Comparison of ENCODE assay signal across 1 cellular context in the genomic region with DNA sequence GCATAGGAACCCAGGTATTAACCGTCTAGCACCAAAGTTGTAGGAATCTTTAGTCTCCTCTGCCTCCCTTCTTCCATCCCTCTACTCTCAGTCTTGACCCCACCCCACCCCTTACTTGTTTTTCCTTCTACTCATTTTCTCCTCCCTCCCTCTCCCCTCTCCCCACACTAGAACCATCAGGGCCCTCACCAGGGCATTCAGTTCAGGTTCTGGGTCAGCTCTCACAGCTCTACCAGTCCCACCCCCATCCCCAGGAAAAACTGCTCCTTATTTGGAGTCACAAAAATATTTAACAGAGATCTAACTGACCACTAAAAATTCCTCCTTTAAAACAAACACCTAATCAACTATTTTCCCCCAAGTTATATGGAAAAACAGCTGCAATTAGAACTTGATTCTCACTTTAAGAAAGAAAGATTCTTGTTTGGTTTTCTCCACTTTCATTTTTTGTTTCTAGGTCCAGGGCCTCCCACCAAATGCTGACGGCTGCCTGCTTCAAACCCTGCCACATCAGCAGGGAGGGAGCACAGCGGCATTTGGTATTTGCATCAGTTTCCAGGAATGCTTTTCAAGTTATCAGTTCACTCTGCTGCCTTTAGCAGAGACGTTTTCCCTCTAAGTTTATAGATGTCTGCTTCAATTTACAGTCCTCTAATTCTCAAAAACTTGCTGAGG.
TF ChIP-seq lines count a peak whose summit lies in the region.

No MANE protein-coding gene starts in this region.

TF ChIP-seq in SK-N-SH, 30 proteins besides CTCF, POLR2A, EP300 and RAD21 (continued from another document):
- no peak; the same call in 1 of the 2 replicates for TF ChIP-seq RXRA (IDR thresholded peaks at IDR 0.05; ENCODE audit: borderline replicate concordance, low read depth)
- TF ChIP-seq, protein P1, sequence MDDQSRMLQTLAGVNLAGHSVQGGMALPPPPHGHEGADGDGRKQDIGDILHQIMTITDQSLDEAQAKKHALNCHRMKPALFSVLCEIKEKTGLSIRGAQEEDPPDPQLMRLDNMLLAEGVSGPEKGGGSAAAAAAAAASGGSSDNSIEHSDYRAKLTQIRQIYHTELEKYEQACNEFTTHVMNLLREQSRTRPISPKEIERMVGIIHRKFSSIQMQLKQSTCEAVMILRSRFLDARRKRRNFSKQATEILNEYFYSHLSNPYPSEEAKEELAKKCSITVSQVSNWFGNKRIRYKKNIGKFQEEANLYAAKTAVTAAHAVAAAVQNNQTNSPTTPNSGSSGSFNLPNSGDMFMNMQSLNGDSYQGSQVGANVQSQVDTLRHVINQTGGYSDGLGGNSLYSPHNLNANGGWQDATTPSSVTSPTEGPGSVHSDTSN (IDR thresholded peaks at IDR 0.05) = peak; percentile 55; the same call in 1 of the 2 replicates
- peak; percentile 8; the same call in 1 of the 2 replicates for TF ChIP-seq SMC3 (IDR thresholded peaks at IDR 0.05; ENCODE audit: low read depth, low read length)
- no peak for TF ChIP-seq IRF3 (IDR thresholded peaks at IDR 0.05; ENCODE audit: low read depth, low read length)
- no peak; the same call in 1 of the 2 replicates for TF ChIP-seq TAF1 (IDR thresholded peaks at IDR 0.05; ENCODE audit: borderline replicate concordance, low read depth, low read length)
- TF ChIP-seq GATA2 (CRISPR knock-in tag; IDR thresholded peaks at IDR 0.05) = no peak
- peak; percentile 4; the same call in 1 of the 2 replicates for TF ChIP-seq FOSL2 (IDR thresholded peaks at IDR 0.05; ENCODE audit: borderline replicate concordance, low read depth)
- TF ChIP-seq TEAD4 (IDR thresholded peaks at IDR 0.05; ENCODE audit: borderline replicate concordance, insufficient read depth) = peak; percentile 69; the same call in 1 of the 2 replicates
- TF ChIP-seq, protein P2, sequence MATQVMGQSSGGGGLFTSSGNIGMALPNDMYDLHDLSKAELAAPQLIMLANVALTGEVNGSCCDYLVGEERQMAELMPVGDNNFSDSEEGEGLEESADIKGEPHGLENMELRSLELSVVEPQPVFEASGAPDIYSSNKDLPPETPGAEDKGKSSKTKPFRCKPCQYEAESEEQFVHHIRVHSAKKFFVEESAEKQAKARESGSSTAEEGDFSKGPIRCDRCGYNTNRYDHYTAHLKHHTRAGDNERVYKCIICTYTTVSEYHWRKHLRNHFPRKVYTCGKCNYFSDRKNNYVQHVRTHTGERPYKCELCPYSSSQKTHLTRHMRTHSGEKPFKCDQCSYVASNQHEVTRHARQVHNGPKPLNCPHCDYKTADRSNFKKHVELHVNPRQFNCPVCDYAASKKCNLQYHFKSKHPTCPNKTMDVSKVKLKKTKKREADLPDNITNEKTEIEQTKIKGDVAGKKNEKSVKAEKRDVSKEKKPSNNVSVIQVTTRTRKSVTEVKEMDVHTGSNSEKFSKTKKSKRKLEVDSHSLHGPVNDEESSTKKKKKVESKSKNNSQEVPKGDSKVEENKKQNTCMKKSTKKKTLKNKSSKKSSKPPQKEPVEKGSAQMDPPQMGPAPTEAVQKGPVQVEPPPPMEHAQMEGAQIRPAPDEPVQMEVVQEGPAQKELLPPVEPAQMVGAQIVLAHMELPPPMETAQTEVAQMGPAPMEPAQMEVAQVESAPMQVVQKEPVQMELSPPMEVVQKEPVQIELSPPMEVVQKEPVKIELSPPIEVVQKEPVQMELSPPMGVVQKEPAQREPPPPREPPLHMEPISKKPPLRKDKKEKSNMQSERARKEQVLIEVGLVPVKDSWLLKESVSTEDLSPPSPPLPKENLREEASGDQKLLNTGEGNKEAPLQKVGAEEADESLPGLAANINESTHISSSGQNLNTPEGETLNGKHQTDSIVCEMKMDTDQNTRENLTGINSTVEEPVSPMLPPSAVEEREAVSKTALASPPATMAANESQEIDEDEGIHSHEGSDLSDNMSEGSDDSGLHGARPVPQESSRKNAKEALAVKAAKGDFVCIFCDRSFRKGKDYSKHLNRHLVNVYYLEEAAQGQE (IDR thresholded peaks at IDR 0.05; ENCODE audit: low read depth, low read length) = no peak
- TF ChIP-seq TCF12 (IDR thresholded peaks at IDR 0.05) = peak; percentile 74
- no peak for TF ChIP-seq FOXM1 (IDR thresholded peaks at IDR 0.05; ENCODE audit: low read depth)
- peak; percentile 74; the same call in 1 of the 2 replicates for TF ChIP-seq MAX (IDR thresholded peaks at IDR 0.05; ENCODE audit: low read depth)
